Comparison of ENCODE assay signal across 3 cellular contexts in the genomic region with DNA sequence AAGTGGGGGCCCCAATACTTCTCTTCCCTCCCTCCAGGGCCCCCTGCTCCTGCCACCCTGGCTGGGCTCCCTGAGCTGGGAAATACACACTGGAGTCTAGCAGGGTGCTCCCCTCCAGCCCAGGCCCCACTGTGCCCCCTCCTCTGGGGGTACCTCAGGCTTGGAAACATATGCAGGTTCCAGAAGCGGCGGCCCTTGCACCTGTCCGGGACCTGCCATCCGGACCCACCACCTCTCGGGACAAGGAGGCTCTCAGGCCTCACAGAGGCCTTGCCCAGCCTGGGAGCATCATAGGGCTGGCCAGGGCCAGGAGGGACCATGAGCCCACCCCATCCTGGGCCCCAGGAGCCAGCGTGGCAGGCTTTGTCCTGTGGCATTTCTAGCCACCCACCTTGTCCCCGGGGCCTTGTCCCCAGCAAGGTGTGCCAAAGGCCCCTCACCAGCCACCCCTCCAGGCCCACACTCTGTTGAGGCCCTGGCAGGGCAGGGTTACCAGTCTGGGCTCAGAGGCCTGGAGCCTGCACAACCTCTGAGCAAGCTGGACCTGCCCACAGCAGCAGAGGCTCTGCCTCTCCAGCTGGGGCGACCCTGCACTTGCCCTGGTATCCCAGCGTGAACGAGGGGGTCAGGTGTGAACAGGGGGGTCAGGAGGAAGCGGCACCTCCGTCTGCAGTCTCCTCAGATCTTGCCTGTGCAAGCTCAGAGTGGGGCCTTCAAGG.
TF ChIP-seq lines count a peak whose summit lies in the region.

No MANE protein-coding gene starts in this region.

TF ChIP-seq in HepG2, 621 proteins besides CTCF, POLR2A, EP300 and RAD21 (continues in another document):
- TF ChIP-seq HMGA1 (CRISPR knock-in tag; conservative IDR thresholded peaks at IDR 0.05) = no peak
- TF ChIP-seq RBAK (CRISPR knock-in tag; IDR thresholded peaks at IDR 0.05) = no peak
- TF ChIP-seq TIGD3 (CRISPR knock-in tag; IDR thresholded peaks at IDR 0.05; ENCODE audit: borderline replicate concordance) = no peak
- TF ChIP-seq ZNF607 (CRISPR knock-in tag; IDR thresholded peaks at IDR 0.05; ENCODE audit: borderline replicate concordance) = no peak
- no peak for TF ChIP-seq KAT8 (CRISPR knock-in tag; IDR thresholded peaks at IDR 0.05)
- TF ChIP-seq, protein P1, sequence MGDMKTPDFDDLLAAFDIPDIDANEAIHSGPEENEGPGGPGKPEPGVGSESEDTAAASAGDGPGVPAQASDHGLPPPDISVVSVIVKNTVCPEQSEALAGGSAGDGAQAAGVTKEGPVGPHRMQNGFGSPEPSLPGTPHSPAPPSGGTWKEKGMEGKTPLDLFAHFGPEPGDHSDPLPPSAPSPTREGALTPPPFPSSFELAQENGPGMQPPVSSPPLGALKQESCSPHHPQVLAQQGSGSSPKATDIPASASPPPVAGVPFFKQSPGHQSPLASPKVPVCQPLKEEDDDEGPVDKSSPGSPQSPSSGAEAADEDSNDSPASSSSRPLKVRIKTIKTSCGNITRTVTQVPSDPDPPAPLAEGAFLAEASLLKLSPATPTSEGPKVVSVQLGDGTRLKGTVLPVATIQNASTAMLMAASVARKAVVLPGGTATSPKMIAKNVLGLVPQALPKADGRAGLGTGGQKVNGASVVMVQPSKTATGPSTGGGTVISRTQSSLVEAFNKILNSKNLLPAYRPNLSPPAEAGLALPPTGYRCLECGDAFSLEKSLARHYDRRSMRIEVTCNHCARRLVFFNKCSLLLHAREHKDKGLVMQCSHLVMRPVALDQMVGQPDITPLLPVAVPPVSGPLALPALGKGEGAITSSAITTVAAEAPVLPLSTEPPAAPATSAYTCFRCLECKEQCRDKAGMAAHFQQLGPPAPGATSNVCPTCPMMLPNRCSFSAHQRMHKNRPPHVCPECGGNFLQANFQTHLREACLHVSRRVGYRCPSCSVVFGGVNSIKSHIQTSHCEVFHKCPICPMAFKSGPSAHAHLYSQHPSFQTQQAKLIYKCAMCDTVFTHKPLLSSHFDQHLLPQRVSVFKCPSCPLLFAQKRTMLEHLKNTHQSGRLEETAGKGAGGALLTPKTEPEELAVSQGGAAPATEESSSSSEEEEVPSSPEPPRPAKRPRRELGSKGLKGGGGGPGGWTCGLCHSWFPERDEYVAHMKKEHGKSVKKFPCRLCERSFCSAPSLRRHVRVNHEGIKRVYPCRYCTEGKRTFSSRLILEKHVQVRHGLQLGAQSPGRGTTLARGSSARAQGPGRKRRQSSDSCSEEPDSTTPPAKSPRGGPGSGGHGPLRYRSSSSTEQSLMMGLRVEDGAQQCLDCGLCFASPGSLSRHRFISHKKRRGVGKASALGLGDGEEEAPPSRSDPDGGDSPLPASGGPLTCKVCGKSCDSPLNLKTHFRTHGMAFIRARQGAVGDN (CRISPR knock-in tag; IDR thresholded peaks at IDR 0.05) = 0 out of 2 replicates have a peak, but pooled peaks have one; percentile 6
- TF ChIP-seq HNRNPL (IDR thresholded peaks at IDR 0.05; ENCODE audit: low read depth, low read length) = no peak
- TF ChIP-seq POGZ (CRISPR knock-in tag; IDR thresholded peaks at IDR 0.05) = no peak
- TF ChIP-seq ZNF382 (CRISPR knock-in tag; IDR thresholded peaks at IDR 0.05; ENCODE audit: borderline replicate concordance) = no peak
- no peak for TF ChIP-seq KDM5B (CRISPR knock-in tag; IDR thresholded peaks at IDR 0.05; ENCODE audit: borderline replicate concordance)
- TF ChIP-seq SMAD1 (CRISPR knock-in tag; IDR thresholded peaks at IDR 0.05; ENCODE audit: borderline replicate concordance, low read depth) = no peak
- TF ChIP-seq EED (CRISPR knock-in tag; IDR thresholded peaks at IDR 0.05) = 0 out of 2 replicates have a peak, but pooled peaks have one; percentile 32

TF ChIP-seq in HEK293, 187 proteins besides CTCF, POLR2A, EP300 and RAD21:
- TF ChIP-seq GLIS1 (tag by site-specific recombination; IDR thresholded peaks at IDR 0.05) = peak; percentile 55
- TF ChIP-seq ZNF433 (tag by site-specific recombination; IDR thresholded peaks at IDR 0.05; ENCODE audit: low read depth) = no peak

TF ChIP-seq in K562, 482 proteins besides CTCF, POLR2A, EP300 and RAD21:
- peak; percentile 64 for TF ChIP-seq POLR2G (IDR thresholded peaks at IDR 0.05; ENCODE audit: low read depth, low read length)
- TF ChIP-seq, protein P2, sequence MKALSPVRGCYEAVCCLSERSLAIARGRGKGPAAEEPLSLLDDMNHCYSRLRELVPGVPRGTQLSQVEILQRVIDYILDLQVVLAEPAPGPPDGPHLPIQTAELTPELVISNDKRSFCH (CRISPR knock-in tag; IDR thresholded peaks at IDR 0.05) = no peak
- TF ChIP-seq, protein P2 (tag; IDR thresholded peaks at IDR 0.05) = no peak
